14 cellular contexts compared by ENCODE assay signal in the genomic region with DNA sequence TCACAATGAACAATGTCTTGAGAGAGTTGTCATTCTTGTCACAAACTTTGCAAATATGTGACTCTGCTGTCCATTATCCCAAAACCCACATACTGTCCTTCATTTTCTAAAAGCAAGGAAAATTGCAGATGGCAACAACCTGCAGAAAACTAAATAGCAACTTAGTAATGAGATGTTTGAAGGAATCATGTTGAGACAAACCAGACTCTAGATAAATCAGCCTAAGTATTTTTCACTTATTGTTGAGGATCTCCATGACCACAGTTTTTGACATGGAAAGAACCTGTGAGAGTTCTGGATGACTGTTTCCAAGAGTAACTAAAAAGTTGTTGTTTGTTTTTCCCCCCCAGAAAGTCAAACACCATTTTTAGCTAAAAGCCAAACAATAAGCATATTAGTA.
DNase-seq lines count a peak whose midpoint lies in the region; TF ChIP-seq lines count a peak whose summit lies in the region.
"Had no signal": no experiment of that assay in that cellular context is flagged by ENCODE, and none has a peak within 500 bp of the region (broad histone marks: within the 10 kb centered on the region; RNA-seq: fewer than 3 reads in every experiment).

No MANE protein-coding gene starts in this region.

- no peak overlapping the region for H3K23ac ChIP-seq in mesenchymal stem cell (ENCODE audit: low read length in 2 of 2)
- no peak overlapping the region for H3K23ac ChIP-seq in trophoblast cell (ENCODE audit: low read length)

- H3K4me3 ChIP-seq in SK-N-SH (ENCODE audit: low read depth in 2 of 2, low read length in 1 of 2) (no peak overlapping the region), mesenchymal stem cell (ENCODE audit: insufficient read depth in 1 of 2, low read depth in 1 of 2, low read length in 2 of 2) (no peak overlapping the region), trophoblast cell (ENCODE audit: low read depth, low read length) (no peak overlapping the region)
- H3K4me3 ChIP-seq: A549, HAP-1 had no signal

- H4K91ac ChIP-seq in mesenchymal stem cell (ENCODE audit: low read length) (no peak overlapping the region), trophoblast cell (ENCODE audit: low read depth, low read length) (no peak overlapping the region)

- H3K79me2 ChIP-seq in SK-N-SH (ENCODE audit: insufficient read depth) (no peaks in the 10 kb centered on the region), trophoblast cell (ENCODE audit: control insufficient read depth, insufficient read depth, low read length, poor library complexity) (no peaks in the 10 kb centered on the region)

- no peak overlapping the region for H3K4me2 ChIP-seq in SK-N-SH
- no peak overlapping the region for H3K4me2 ChIP-seq in mesenchymal stem cell (ENCODE audit: low read length, poor library complexity, severe bottlenecking)
- no peak overlapping the region for H3K4me2 ChIP-seq in trophoblast cell (ENCODE audit: low read length)
- H3K4me2 ChIP-seq: A549 had no signal

- no peak overlapping the region for H2BK15ac ChIP-seq in mesenchymal stem cell (ENCODE audit: low read depth, poor library complexity, severe bottlenecking)

- H3K4me1 ChIP-seq in SK-N-SH (ENCODE audit: control insufficient read depth in 1 of 2, insufficient read depth in 2 of 2, low read depth in 1 of 2, low read length in 1 of 2) (peaks cover 0 to 3% of the 10 kb centered on the region in 2 experiments; a peak in 2 of 4 replicates), mesenchymal stem cell (ENCODE audit: control insufficient read depth, insufficient read depth, low read depth, low read length) (peaks cover 5% of the 10 kb centered on the region), trophoblast cell (ENCODE audit: control insufficient read depth in 1 of 2, insufficient read depth in 2 of 2, low read length in 2 of 2) (peaks cover 0 to 3% of the 10 kb centered on the region in 2 experiments)
- H3K4me1 ChIP-seq: BE2C, HAP-1 had no signal

- H2AFZ ChIP-seq in SK-N-SH (ENCODE audit: low read depth) = no peak overlapping the region
- no peak overlapping the region for H2AFZ ChIP-seq in mesenchymal stem cell (ENCODE audit: low read depth, low read length)
- no peak overlapping the region for H2AFZ ChIP-seq in trophoblast cell (ENCODE audit: insufficient read depth, low read length, poor library complexity)

- H3K36me3 ChIP-seq in SK-N-SH (replicated peaks in 1 of 2; ENCODE audit: control insufficient read depth in 1 of 2, insufficient read depth in 2 of 2, low read length in 1 of 2) = no peaks in the 10 kb centered on the region
- H3K36me3 ChIP-seq in mesenchymal stem cell (ENCODE audit: control insufficient read depth in 1 of 2, insufficient read depth in 2 of 2, low read depth in 1 of 2, low read length in 2 of 2) = no peaks in the 10 kb centered on the region
- H3K36me3 ChIP-seq in trophoblast cell (ENCODE audit: control insufficient read depth in 1 of 2, insufficient read depth in 2 of 2, low read length in 2 of 2) = no peaks in the 10 kb centered on the region
- H3K36me3 ChIP-seq: BE2C, HAP-1 had no signal

- CTCF ChIA-PET in SK-N-SH (lab: Yijun Ruan, JAX) = no interaction called here

- peaks cover 5% of the 10 kb centered on the region for H3F3A ChIP-seq in SK-N-SH (replicated peaks; ENCODE audit: insufficient read depth)

- H3K27me3 ChIP-seq in SK-N-SH (ENCODE audit: insufficient read depth) (no peaks in the 10 kb centered on the region), mesenchymal stem cell (ENCODE audit: control insufficient read depth in 1 of 2, insufficient read depth in 1 of 2, low read length in 2 of 2) (no peaks in the 10 kb centered on the region), trophoblast cell (ENCODE audit: insufficient read depth, low read length) (no peaks in the 10 kb centered on the region)
- H3K27me3 ChIP-seq: BE2C had no signal

- H3K4ac ChIP-seq in mesenchymal stem cell (ENCODE audit: low read depth in 1 of 2, low read length in 2 of 2) = no peak overlapping the region
- H3K4ac ChIP-seq in trophoblast cell (ENCODE audit: low read depth, low read length) = no peak overlapping the region

- peak overlapping the region in 1 of 2 experiments; percentile 50; a peak in 2 of 4 replicates for H3K27ac ChIP-seq in SK-N-SH (ENCODE audit: low read depth in 2 of 2, low read length in 1 of 2)
- no peak overlapping the region for H3K27ac ChIP-seq in mesenchymal stem cell (ENCODE audit: low read length, poor library complexity, severe bottlenecking)
- peak overlapping the region; percentile 64 for H3K27ac ChIP-seq in trophoblast cell (ENCODE audit: low read depth, low read length)
- no peak overlapping the region for H3K27ac ChIP-seq in substantia nigra (ENCODE audit: low read depth, low read length, poor library complexity, severe bottlenecking)
- H3K27ac ChIP-seq: A549, C4-2B had no signal

- H2BK12ac ChIP-seq in mesenchymal stem cell (ENCODE audit: low read length in 2 of 2) (no peak overlapping the region), trophoblast cell (ENCODE audit: low read length) (no peak overlapping the region)

- H2BK120ac ChIP-seq in mesenchymal stem cell (ENCODE audit: low read depth, low read length) = no peak overlapping the region
- no peak overlapping the region for H2BK120ac ChIP-seq in trophoblast cell (ENCODE audit: insufficient read depth, low read length, poor library complexity)

- H3K79me1 ChIP-seq in mesenchymal stem cell (replicated peaks; ENCODE audit: low read length, poor library complexity, severe bottlenecking) = no peaks in the 10 kb centered on the region
- H3K79me1 ChIP-seq in trophoblast cell (ENCODE audit: low read length) = no peaks in the 10 kb centered on the region

- TF ChIP-seq RAD21 in SK-N-SH (IDR thresholded peaks at IDR 0.05; ENCODE audit: low read length) = no peak

- TF ChIP-seq CTCF in SK-N-SH (IDR thresholded peaks at IDR 0.05) = no peak

- H3K9ac ChIP-seq in SK-N-SH (no peak overlapping the region), mesenchymal stem cell (ENCODE audit: low read length) (no peak overlapping the region), trophoblast cell (ENCODE audit: low read length) (no peak overlapping the region)

- no peaks in the 10 kb centered on the region for H3K9me2 ChIP-seq in SK-N-SH

- H4K8ac ChIP-seq in mesenchymal stem cell (ENCODE audit: low read length) (no peak overlapping the region), trophoblast cell (ENCODE audit: low read depth, low read length) (no peak overlapping the region)

- H4K20me1 ChIP-seq in SK-N-SH (ENCODE audit: insufficient read depth) = no peaks in the 10 kb centered on the region

- no peak overlapping the region for H2BK5ac ChIP-seq in mesenchymal stem cell (ENCODE audit: low read depth, low read length, poor library complexity, severe bottlenecking)
- no peak overlapping the region for H2BK5ac ChIP-seq in trophoblast cell (ENCODE audit: low read depth, low read length, poor library complexity)

- no peak overlapping the region for H4K12ac ChIP-seq in trophoblast cell (ENCODE audit: low read depth, low read length)

- TF ChIP-seq EP300 in SK-N-SH (IDR thresholded peaks at IDR 0.05; ENCODE audit: borderline replicate concordance in 1 of 2, low read depth in 1 of 2, low read length in 1 of 2) = peak; percentile 18 to 55; a peak in 3 of 4 replicates

- H3K18ac ChIP-seq in mesenchymal stem cell (ENCODE audit: low read depth in 1 of 2, low read length in 2 of 2) (no peak overlapping the region), trophoblast cell (ENCODE audit: low read length) (no peak overlapping the region)

- H2AK5ac ChIP-seq in mesenchymal stem cell (ENCODE audit: low read length, severe bottlenecking) = no peak overlapping the region
- no peak overlapping the region for H2AK5ac ChIP-seq in trophoblast cell (ENCODE audit: low read length)

- H3K14ac ChIP-seq in mesenchymal stem cell (ENCODE audit: low read length in 2 of 2) (no peak overlapping the region), trophoblast cell (ENCODE audit: low read length) (no peak overlapping the region)

- POLR2A ChIA-PET in SK-N-SH (lab: Yijun Ruan, JAX) = no interaction called here

- H3K9me3 ChIP-seq in SK-N-SH (no peaks in the 10 kb centered on the region), mesenchymal stem cell (ENCODE audit: control insufficient read depth, low read length) (no peaks in the 10 kb centered on the region), trophoblast cell (ENCODE audit: insufficient read depth, low read depth, low read length) (peaks cover 2% of the 10 kb centered on the region)
- H3K9me3 ChIP-seq: A549, BE2C, HAP-1 had no signal

- DNase-seq in SK-N-SH (no peak), mesenchymal stem cell (peak; percentile 45), trophoblast cell (no peak), NCI-H1417 (lab: John Stamatoyannopoulos, UW) (no peak), RKO (ENCODE audit: low spot score) (no peak), substantia nigra (lab: John Stamatoyannopoulos, UW) (no peak)
- DNase-seq: BE2C; CD4-positive, alpha-beta memory T cell; DMS153; DMS79 treated with DMSO at 0.1 percent for 48 hours; GDM1 had no signal

TF ChIP-seq in SK-N-SH, 30 proteins besides CTCF, POLR2A, EP300 and RAD21 (continues in another document):
- no peak for TF ChIP-seq TEAD4 (IDR thresholded peaks at IDR 0.05; ENCODE audit: borderline replicate concordance, insufficient read depth)
- TF ChIP-seq, protein P1, sequence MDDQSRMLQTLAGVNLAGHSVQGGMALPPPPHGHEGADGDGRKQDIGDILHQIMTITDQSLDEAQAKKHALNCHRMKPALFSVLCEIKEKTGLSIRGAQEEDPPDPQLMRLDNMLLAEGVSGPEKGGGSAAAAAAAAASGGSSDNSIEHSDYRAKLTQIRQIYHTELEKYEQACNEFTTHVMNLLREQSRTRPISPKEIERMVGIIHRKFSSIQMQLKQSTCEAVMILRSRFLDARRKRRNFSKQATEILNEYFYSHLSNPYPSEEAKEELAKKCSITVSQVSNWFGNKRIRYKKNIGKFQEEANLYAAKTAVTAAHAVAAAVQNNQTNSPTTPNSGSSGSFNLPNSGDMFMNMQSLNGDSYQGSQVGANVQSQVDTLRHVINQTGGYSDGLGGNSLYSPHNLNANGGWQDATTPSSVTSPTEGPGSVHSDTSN (IDR thresholded peaks at IDR 0.05) = peak; percentile 69
- peak; percentile 81 for TF ChIP-seq TCF12 (IDR thresholded peaks at IDR 0.05)
- no peak for TF ChIP-seq RXRA (IDR thresholded peaks at IDR 0.05; ENCODE audit: borderline replicate concordance, low read depth)
